In the genomic region with DNA sequence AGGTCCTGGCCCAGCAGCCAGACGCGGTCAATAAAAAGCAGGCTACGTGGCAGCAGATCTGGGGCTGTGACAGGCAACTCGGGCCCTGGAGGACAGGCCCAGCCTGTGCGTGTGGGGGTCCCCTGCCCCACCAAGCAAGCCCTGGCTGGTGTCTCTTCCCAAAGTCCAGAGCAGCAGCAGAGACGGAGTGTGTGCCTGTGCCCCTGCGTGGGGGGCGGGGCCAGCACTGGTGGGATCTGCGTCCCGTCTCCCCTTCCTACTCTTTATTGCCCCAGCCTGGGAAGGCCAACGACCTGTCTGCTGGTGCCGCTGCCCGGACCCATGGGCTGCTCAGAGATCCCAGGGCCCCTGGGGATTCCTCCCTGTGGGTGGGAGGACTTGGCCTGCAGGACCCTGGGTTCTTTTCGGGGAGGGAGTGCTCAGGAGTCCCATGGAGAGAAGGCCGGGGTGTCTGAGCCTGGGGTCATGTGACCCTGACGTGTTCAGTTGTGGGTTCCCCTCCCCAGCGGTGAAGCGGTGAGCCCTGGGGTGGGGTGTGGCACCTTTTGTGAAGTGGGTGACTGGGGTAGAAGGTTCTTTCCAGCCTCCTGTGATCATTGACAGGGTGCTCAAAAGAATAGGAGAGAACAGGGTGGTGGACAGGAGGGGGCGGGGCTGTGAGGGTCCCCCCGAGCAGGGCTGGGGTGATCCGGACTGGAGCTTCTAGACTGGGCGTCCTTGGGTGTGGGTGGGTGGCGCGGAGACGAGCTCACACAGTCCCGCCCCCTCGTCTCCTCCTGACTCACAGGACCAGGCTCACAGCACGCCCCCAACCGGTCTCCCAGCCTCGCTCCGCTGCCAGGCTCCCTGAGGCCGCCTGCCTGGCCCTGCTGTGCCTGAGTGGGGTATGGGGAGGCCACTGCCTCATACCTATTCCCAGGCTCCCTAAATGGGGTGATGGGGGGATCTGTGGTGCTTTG, we compare ENCODE assay signal across 11 cellular contexts. TPM values are rescaled to one million over a fixed set of nuclear protein-coding genes. Genes with fewer than 3 reads are reported as not detected.
A peak's percentile ranks its signal among the peaks of the same experiment; 100 is the strongest.
DNase-seq lines count a peak whose midpoint lies in the region; ATAC-seq, FAIRE-seq and TF ChIP-seq lines count a peak whose summit lies in the region.
"Had no signal": no experiment of that assay in that cellular context is flagged by ENCODE, and none has a peak within 500 bp of the region (broad histone marks: within the 10 kb centered on the region; RNA-seq: fewer than 3 reads in every experiment).

No MANE protein-coding gene starts in this region.

- intact Hi-C loops in kidney (cut with DNase I): no loop called here

- H3K4me3 Mint-ChIP-seq in WTC11: no peak overlapping the region

- H3K4me1 Mint-ChIP-seq in WTC11: peaks cover 2% of the 10 kb centered on the region; the same call in 1 of the 2 replicates

- POLR2A ChIA-PET in WTC11 (lab: Charles Lee): no interaction called here

- no peak overlapping the region for H3K27ac ChIP-seq in kidney (ENCODE audit: low read depth in 2 of 2, low read length in 2 of 2)

- no peak overlapping the region for H3K9ac ChIP-seq in kidney (ENCODE audit: low read length in 2 of 2)

- no peaks in the 10 kb centered on the region for H3K27me3 Mint-ChIP-seq in WTC11 (ENCODE audit: low read depth)

- H3K9me3 ChIP-seq in kidney (ENCODE audit: control insufficient read depth in 1 of 2, low read length in 2 of 2): no peaks in the 10 kb centered on the region

- H3K36me3 ChIP-seq in kidney (ENCODE audit: control insufficient read depth in 1 of 2, insufficient read depth in 2 of 2, low read length in 2 of 2): no peaks in the 10 kb centered on the region

- ATAC-seq in WTC11 (peak; percentile 28; the same call in 1 of the 2 replicates), GM21447 (IDR thresholded peaks at IDR 0.05; ENCODE audit: unreplicated experiment) (no peak)
- ATAC-seq in stimulated activated naive CD8-positive, alpha-beta T cell treated with anti-CD3 and anti-CD28 coated beads, Interleukin-15, Interleukin-2, amounts not matched to agents 100 U/mL and 50 U/mL, for 24 hours: no peak

- H3K36me3 Mint-ChIP-seq in WTC11: no peaks in the 10 kb centered on the region

- no peak overlapping the region for H3K27ac Mint-ChIP-seq in WTC11

- no peaks in the 10 kb centered on the region for H3K9me3 Mint-ChIP-seq in WTC11

- H3K4me3 ChIP-seq in kidney (ENCODE audit: low read length in 2 of 2): no peak overlapping the region

- CTCF ChIA-PET in WTC11 (lab: Charles Lee): interaction anchor here (1.3 to 6.5 kb wide), 3 partner anchors 10 to 30 kb away, joined by 5 to 44 read pairs (median 6); no protein-coding TSS in a partner anchor

- DNase-seq in activated CD4-positive, CD25-positive, alpha-beta regulatory T cell treated with anti-CD3 and anti-CD28 coated beads, Interleukin-2, amount 50 U/mL, for 72 hours: peak; percentile 27
- no peak for DNase-seq in activated CD4-positive, CD25-positive, alpha-beta regulatory T cell (lab: John Stamatoyannopoulos, UW)
- DNase-seq in WTC11 (ENCODE audit: low spot score) (peak; percentile 11), kidney (peak; percentile 79), NCI-H2196 (lab: John Stamatoyannopoulos, UW; ENCODE audit: unreplicated experiment) (no peak), NCI-H187 (lab: John Stamatoyannopoulos, UW) (no peak)
- DNase-seq in stimulated activated naive CD8-positive, alpha-beta T cell treated with anti-CD3 and anti-CD28 coated beads, Interleukin-15, Interleukin-2, amounts not matched to agents 100 U/mL and 50 U/mL, for 24 hours: peak; percentile 1
- DNase-seq: activated T-cell treated with anti-CD3 and anti-CD28 coated beads for 4 hours, erythroblast had no signal

- TF ChIP-seq CTCF in WTC11 (IDR thresholded peaks at IDR 0.05) (no peak), kidney (IDR thresholded peaks at IDR 0.05; ENCODE audit: borderline replicate concordance, extremely low read depth, insufficient read depth) (no peak)

- FAIRE-seq in kidney (lab: Jason Lieb, UNC): no peak
- FAIRE-seq: A204.1 had no signal

- no peaks in the 10 kb centered on the region for H3K4me1 ChIP-seq in kidney (ENCODE audit: control insufficient read depth in 1 of 2, insufficient read depth in 1 of 2, low read depth in 1 of 2, low read length in 2 of 2)

TF ChIP-seq in WTC11, 78 proteins besides CTCF, POLR2A, EP300 and RAD21:
- no peak for TF ChIP-seq ETV6 (CRISPR knock-in tag; IDR thresholded peaks at IDR 0.05)
- TF ChIP-seq CREB1 (CRISPR knock-in tag; IDR thresholded peaks at IDR 0.05): no peak
- TF ChIP-seq, protein P1, sequence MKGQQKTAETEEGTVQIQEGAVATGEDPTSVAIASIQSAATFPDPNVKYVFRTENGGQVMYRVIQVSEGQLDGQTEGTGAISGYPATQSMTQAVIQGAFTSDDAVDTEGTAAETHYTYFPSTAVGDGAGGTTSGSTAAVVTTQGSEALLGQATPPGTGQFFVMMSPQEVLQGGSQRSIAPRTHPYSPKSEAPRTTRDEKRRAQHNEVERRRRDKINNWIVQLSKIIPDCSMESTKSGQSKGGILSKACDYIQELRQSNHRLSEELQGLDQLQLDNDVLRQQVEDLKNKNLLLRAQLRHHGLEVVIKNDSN (CRISPR knock-in tag; IDR thresholded peaks at IDR 0.05): peak; percentile 37; the same call in 1 of the 2 replicates
- no peak for TF ChIP-seq ATF1 (CRISPR knock-in tag; IDR thresholded peaks at IDR 0.05)
- TF ChIP-seq, protein P2, sequence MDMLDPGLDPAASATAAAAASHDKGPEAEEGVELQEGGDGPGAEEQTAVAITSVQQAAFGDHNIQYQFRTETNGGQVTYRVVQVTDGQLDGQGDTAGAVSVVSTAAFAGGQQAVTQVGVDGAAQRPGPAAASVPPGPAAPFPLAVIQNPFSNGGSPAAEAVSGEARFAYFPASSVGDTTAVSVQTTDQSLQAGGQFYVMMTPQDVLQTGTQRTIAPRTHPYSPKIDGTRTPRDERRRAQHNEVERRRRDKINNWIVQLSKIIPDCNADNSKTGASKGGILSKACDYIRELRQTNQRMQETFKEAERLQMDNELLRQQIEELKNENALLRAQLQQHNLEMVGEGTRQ (CRISPR knock-in tag; IDR thresholded peaks at IDR 0.05): peak; percentile 45
- TF ChIP-seq ZNF263 (CRISPR knock-in tag; IDR thresholded peaks at IDR 0.05; ENCODE audit: low read depth): no peak
- TF ChIP-seq, protein P3, sequence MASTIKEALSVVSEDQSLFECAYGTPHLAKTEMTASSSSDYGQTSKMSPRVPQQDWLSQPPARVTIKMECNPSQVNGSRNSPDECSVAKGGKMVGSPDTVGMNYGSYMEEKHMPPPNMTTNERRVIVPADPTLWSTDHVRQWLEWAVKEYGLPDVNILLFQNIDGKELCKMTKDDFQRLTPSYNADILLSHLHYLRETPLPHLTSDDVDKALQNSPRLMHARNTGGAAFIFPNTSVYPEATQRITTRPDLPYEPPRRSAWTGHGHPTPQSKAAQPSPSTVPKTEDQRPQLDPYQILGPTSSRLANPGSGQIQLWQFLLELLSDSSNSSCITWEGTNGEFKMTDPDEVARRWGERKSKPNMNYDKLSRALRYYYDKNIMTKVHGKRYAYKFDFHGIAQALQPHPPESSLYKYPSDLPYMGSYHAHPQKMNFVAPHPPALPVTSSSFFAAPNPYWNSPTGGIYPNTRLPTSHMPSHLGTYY (CRISPR knock-in tag; IDR thresholded peaks at IDR 0.05): no peak
- no peak for TF ChIP-seq NFE2L1 (CRISPR knock-in tag; IDR thresholded peaks at IDR 0.05)
- no peak for TF ChIP-seq TEAD1 (CRISPR knock-in tag; IDR thresholded peaks at IDR 0.05)
- TF ChIP-seq, protein P4, sequence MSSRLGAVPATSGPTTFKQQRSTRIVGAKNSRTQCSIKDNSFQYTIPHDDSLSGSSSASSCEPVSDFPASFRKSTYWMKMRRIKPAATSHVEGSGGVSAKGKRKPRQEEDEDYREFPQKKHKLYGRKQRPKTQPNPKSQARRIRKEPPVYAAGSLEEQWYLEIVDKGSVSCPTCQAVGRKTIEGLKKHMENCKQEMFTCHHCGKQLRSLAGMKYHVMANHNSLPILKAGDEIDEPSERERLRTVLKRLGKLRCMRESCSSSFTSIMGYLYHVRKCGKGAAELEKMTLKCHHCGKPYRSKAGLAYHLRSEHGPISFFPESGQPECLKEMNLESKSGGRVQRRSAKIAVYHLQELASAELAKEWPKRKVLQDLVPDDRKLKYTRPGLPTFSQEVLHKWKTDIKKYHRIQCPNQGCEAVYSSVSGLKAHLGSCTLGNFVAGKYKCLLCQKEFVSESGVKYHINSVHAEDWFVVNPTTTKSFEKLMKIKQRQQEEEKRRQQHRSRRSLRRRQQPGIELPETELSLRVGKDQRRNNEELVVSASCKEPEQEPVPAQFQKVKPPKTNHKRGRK (CRISPR knock-in tag; IDR thresholded peaks at IDR 0.05; ENCODE audit: borderline replicate concordance): no peak
- no peak for TF ChIP-seq PRRX2 (CRISPR knock-in tag; IDR thresholded peaks at IDR 0.05)

RNA-seq across cellular contexts. Expression of a gene that starts 22.4 kb away (rescaled TPM):
- total RNA-seq in WTC11 (2021) (3.4 to 3.8 TPM (median 3.5 TPM) in 3 replicates), kidney (2.5 TPM)
- polyA plus RNA-seq in kidney (ENCODE audit: insufficient read depth, low read depth, low replicate concordance): 58.1 TPM

RNA-seq across cellular contexts. Expression of a gene that starts 30.5 kb away (rescaled TPM):
- total RNA-seq in WTC11 (2021) (36.4 to 53.4 TPM (median 39.5 TPM) in 3 replicates), kidney (12.3 TPM)
- polyA plus RNA-seq in kidney (ENCODE audit: insufficient read depth, low read depth, low replicate concordance): 2.3 TPM

Comparison
In these comparisons a context has a peak if more than half of its experiments do, and no peak if none do; other contexts are left out.
1. DNase-seq: peak in activated CD4-positive, CD25-positive, alpha-beta regulatory T cell treated with anti-CD3 and anti-CD28 coated beads, Interleukin-2, amount 50 U/mL, for 72 hours (single experiment), WTC11 (single experiment), kidney (single experiment) and stimulated activated naive CD8-positive, alpha-beta T cell treated with anti-CD3 and anti-CD28 coated beads, Interleukin-15, Interleukin-2, amounts not matched to agents 100 U/mL and 50 U/mL, for 24 hours (single experiment); none in activated CD4-positive, CD25-positive, alpha-beta regulatory T cell (0 of 4), NCI-H2196 (single experiment) and NCI-H187 (0 of 2).